In the genomic region with DNA sequence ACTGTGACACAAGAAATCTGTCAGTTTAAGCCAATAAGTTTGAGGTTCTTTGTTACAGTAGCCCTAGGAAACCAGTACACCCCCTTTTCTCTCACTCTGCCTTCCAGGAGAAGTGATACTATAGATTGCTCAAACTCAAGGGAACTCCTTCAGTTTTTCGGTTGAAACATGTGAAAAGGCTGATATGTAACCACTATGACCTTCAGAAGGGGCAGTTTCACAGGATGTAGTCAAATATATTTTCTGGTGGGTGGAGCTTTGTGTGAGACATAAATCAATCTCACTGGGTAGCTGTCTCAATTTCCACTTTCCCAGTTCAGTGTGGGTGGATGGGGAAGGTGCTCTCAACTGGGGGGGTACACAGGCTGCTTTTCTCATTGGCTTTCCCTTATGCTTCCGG, we compare ENCODE assay signal across 1 cellular context.
TF ChIP-seq lines count a peak whose summit lies in the region.

No MANE protein-coding gene starts in this region.

TF ChIP-seq in K562, 482 proteins besides CTCF, POLR2A, EP300 and RAD21:
- TF ChIP-seq MEIS2 (IDR thresholded peaks at IDR 0.05; ENCODE audit: partially characterized antibody): peak; percentile 76
- TF ChIP-seq HLTF (IDR thresholded peaks at IDR 0.05): no peak
- no peak for TF ChIP-seq NCOA1 (IDR thresholded peaks at IDR 0.05; ENCODE audit: low read depth)
- no peak for TF ChIP-seq HDAC8 (tag; IDR thresholded peaks at IDR 0.05)
- TF ChIP-seq, protein P1, sequence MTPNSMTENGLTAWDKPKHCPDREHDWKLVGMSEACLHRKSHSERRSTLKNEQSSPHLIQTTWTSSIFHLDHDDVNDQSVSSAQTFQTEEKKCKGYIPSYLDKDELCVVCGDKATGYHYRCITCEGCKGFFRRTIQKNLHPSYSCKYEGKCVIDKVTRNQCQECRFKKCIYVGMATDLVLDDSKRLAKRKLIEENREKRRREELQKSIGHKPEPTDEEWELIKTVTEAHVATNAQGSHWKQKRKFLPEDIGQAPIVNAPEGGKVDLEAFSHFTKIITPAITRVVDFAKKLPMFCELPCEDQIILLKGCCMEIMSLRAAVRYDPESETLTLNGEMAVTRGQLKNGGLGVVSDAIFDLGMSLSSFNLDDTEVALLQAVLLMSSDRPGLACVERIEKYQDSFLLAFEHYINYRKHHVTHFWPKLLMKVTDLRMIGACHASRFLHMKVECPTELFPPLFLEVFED (CRISPR knock-in tag; conservative IDR thresholded peaks at IDR 0.05): no peak
- no peak for TF ChIP-seq HMGXB4 (CRISPR knock-in tag; IDR thresholded peaks at IDR 0.05)
- TF ChIP-seq SAFB2 (IDR thresholded peaks at IDR 0.05; ENCODE audit: borderline replicate concordance, low read depth, low read length, severe bottlenecking): no peak
- TF ChIP-seq IFI16 (CRISPR knock-in tag; IDR thresholded peaks at IDR 0.05): no peak
- no peak for TF ChIP-seq FOXO4 (CRISPR knock-in tag; IDR thresholded peaks at IDR 0.05)
- TF ChIP-seq ZZZ3 (IDR thresholded peaks at IDR 0.05): no peak
- TF ChIP-seq TSHZ1 (CRISPR knock-in tag; IDR thresholded peaks at IDR 0.05): no peak
- no peak for TF ChIP-seq KLF10 (CRISPR knock-in tag; IDR thresholded peaks at IDR 0.05)
- TF ChIP-seq, protein P2, sequence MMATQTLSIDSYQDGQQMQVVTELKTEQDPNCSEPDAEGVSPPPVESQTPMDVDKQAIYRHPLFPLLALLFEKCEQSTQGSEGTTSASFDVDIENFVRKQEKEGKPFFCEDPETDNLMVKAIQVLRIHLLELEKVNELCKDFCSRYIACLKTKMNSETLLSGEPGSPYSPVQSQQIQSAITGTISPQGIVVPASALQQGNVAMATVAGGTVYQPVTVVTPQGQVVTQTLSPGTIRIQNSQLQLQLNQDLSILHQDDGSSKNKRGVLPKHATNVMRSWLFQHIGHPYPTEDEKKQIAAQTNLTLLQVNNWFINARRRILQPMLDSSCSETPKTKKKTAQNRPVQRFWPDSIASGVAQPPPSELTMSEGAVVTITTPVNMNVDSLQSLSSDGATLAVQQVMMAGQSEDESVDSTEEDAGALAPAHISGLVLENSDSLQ (IDR thresholded peaks at IDR 0.05): peak; percentile 74
- no peak for TF ChIP-seq ILF3 (IDR thresholded peaks at IDR 0.05; ENCODE audit: borderline replicate concordance)
- TF ChIP-seq, protein P3, sequence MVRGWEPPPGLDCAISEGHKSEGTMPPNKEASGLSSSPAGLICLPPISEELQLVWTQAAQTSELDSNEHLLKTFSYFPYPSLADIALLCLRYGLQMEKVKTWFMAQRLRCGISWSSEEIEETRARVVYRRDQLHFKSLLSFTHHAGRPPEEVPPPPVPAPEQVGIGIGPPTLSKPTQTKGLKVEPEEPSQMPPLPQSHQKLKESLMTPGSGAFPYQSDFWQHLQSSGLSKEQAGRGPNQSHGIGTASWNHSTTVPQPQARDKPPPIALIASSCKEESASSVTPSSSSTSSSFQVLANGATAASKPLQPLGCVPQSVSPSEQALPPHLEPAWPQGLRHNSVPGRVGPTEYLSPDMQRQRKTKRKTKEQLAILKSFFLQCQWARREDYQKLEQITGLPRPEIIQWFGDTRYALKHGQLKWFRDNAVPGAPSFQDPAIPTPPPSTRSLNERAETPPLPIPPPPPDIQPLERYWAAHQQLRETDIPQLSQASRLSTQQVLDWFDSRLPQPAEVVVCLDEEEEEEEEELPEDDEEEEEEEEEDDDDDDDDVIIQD (CRISPR knock-in tag; IDR thresholded peaks at IDR 0.05): no peak
- TF ChIP-seq, protein P4, sequence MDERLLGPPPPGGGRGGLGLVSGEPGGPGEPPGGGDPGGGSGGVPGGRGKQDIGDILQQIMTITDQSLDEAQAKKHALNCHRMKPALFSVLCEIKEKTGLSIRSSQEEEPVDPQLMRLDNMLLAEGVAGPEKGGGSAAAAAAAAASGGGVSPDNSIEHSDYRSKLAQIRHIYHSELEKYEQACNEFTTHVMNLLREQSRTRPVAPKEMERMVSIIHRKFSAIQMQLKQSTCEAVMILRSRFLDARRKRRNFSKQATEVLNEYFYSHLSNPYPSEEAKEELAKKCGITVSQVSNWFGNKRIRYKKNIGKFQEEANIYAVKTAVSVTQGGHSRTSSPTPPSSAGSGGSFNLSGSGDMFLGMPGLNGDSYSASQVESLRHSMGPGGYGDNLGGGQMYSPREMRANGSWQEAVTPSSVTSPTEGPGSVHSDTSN (CRISPR knock-in tag; IDR thresholded peaks at IDR 0.05; ENCODE audit: low read depth): no peak
- TF ChIP-seq, protein P4 (tag; conservative IDR thresholded peaks at IDR 0.05; ENCODE audit: low read depth): 0 out of 2 replicates have a peak, but pooled peaks have one; percentile 23
- TF ChIP-seq MCM2 (IDR thresholded peaks at IDR 0.05; ENCODE audit: low read depth): no peak
- no peak for TF ChIP-seq TEAD2 (tag; IDR thresholded peaks at IDR 0.05)
- TF ChIP-seq RBM15 (IDR thresholded peaks at IDR 0.05; ENCODE audit: insufficient read depth, low read length): no peak
